Comparison of ENCODE assay signal across 8 cellular contexts in the genomic region with DNA sequence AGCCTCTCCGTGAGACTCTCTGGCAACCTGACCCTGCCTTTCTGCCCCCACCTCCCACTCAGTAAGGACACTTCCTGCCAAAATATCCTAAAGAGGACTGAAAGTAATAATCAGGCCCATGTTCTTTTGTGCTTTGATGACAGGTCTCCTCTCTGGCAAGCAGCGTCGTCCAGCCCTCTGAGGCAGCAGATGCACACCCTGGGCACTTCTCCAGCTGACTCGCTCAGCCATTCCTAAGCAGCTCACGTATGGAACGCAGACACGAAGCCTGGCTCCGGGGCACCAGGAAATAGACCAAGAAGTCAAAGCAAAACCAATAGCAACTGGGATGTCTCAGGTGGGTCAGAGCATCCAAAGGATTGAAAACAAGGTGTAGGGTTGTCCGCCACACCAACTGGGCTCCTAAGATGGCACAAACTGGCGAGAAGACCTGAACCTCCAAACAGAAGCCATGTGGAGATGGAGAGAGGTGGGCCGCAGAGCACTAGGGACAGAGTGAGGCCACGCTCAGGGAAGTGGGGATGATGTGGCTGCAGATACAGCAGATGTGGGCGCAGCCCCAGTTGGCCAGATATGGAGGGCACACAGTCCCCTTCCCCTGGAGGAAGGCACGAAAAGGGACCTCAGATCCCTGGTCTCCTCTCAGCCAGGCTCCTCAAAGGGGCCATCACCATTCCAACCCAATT.
DNase-seq lines count a peak whose midpoint lies in the region; ATAC-seq lines count a peak whose summit lies in the region.

No MANE protein-coding gene starts in this region.

- ATAC-seq in HG03097 (IDR thresholded peaks at IDR 0.05; ENCODE audit: low FRiP score, unreplicated experiment) = no peak
- no peak for ATAC-seq in HG03159 (IDR thresholded peaks at IDR 0.05; ENCODE audit: unreplicated experiment)

- no peak overlapping the region for H3K27ac ChIP-seq in epithelial cell of prostate
- peak overlapping the region; percentile 44 for H3K27ac ChIP-seq in rectal smooth muscle tissue (ENCODE audit: low read depth, low read length)

- peaks cover 2% of the 10 kb centered on the region for H3K36me3 ChIP-seq in rectal smooth muscle tissue (ENCODE audit: control insufficient read depth, insufficient read depth, low read length)

- DNase-seq in EL = peak; percentile 79
- peak; percentile 69 for DNase-seq in NCI-H69 (lab: John Stamatoyannopoulos, UW)
- DNase-seq in epithelial cell of prostate (ENCODE audit: low read depth, low spot score) = peak; percentile 39
- DNase-seq in KG1 (lab: John Stamatoyannopoulos, UW) = no peak
- no peak for DNase-seq in NCI-H1417 treated with DMSO at 0.1 percent for 48 hours (lab: John Stamatoyannopoulos, UW)

- no peaks in the 10 kb centered on the region for H3K27me3 ChIP-seq in rectal smooth muscle tissue (ENCODE audit: control insufficient read depth, insufficient read depth, low read length)

- H3K4me3 ChIP-seq in rectal smooth muscle tissue (ENCODE audit: low read length) = no peak overlapping the region

- no peak overlapping the region for H3K9ac ChIP-seq in rectal smooth muscle tissue (ENCODE audit: low read length)

- H3K4me1 ChIP-seq in rectal smooth muscle tissue (ENCODE audit: control insufficient read depth, insufficient read depth, low read length) = peaks cover 10% of the 10 kb centered on the region

Comparison
In these comparisons a context has a peak if more than half of its experiments do, and no peak if none do; other contexts are left out.
1. DNase-seq: peak in EL (single experiment), NCI-H69 (single experiment) and epithelial cell of prostate (single experiment); none in KG1 (single experiment) and NCI-H1417 treated with DMSO at 0.1 percent for 48 hours (single experiment).